4 cellular contexts compared by ENCODE assay signal in genomic region chr1:13435456-13435855, GRCh38.
TF ChIP-seq lines count a peak whose summit lies in the region.

No MANE protein-coding gene starts in this region.

TF ChIP-seq in HEK293, 187 proteins besides CTCF, POLR2A, EP300 and RAD21:
- TF ChIP-seq ZSCAN18 (tag by site-specific recombination; IDR thresholded peaks at IDR 0.05), result no peak
- peak; percentile 67; the same call in 1 of the 2 replicates for TF ChIP-seq MEIS1 (CRISPR knock-in tag; IDR thresholded peaks at IDR 0.05; ENCODE audit: borderline replicate concordance)
- TF ChIP-seq ZNF514 (tag by site-specific recombination; IDR thresholded peaks at IDR 0.05), result no peak
- no peak for TF ChIP-seq RBAK (tag by site-specific recombination; IDR thresholded peaks at IDR 0.05)
- TF ChIP-seq ZNF660 (tag by site-specific recombination; IDR thresholded peaks at IDR 0.05), result no peak
- no peak for TF ChIP-seq ZNF335 (tag by site-specific recombination; conservative IDR thresholded peaks at IDR 0.05)
- TF ChIP-seq ZNF560 (tag by site-specific recombination; IDR thresholded peaks at IDR 0.05; ENCODE audit: borderline replicate concordance), result no peak
- no peak for TF ChIP-seq SCRT2 (tag by site-specific recombination; IDR thresholded peaks at IDR 0.05)

TF ChIP-seq in HEK293T, 16 proteins besides CTCF, POLR2A, EP300 and RAD21:
- TF ChIP-seq PKNOX1 (IDR thresholded peaks at IDR 0.05) (peak; percentile 62), FOXK2 (IDR thresholded peaks at IDR 0.05) (no peak)

TF ChIP-seq in K562, 482 proteins besides CTCF, POLR2A, EP300 and RAD21 (continues in another document):
- TF ChIP-seq ZNF551 (CRISPR knock-in tag; IDR thresholded peaks at IDR 0.05) (no peak), SAP30 (IDR thresholded peaks at IDR 0.05; ENCODE audit: borderline replicate concordance, insufficient read depth, low read depth, low read length, poor library complexity, severe bottlenecking) (no peak), ATF2 (CRISPR knock-in tag; IDR thresholded peaks at IDR 0.05) (no peak), ZBED1 (IDR thresholded peaks at IDR 0.05) (no peak), ZNF3 (CRISPR knock-in tag; IDR thresholded peaks at IDR 0.05) (no peak), PBX2 (CRISPR knock-in tag; IDR thresholded peaks at IDR 0.05; ENCODE audit: low read depth) (no peak), PBX2 (tag; conservative IDR thresholded peaks at IDR 0.05; ENCODE audit: low read depth) (0 out of 2 replicates have a peak, but pooled peaks have one; percentile 10), ATF3 (IDR thresholded peaks at IDR 0.05) (no peak), ATF3 (CRISPR knock-in tag; conservative IDR thresholded peaks at IDR 0.05) (no peak), YY1 (IDR thresholded peaks at IDR 0.05; ENCODE audit: borderline replicate concordance in 1 of 3, control insufficient read depth in 1 of 3, extremely low read depth in 1 of 3, insufficient read depth in 3 of 3, insufficient read length in 1 of 3, insufficient replicate concordance in 2 of 3, low read depth in 1 of 3, low read length in 2 of 3) (no peak), PKNOX1 (IDR thresholded peaks at IDR 0.05) (peak; percentile 69), OTX1 (CRISPR knock-in tag; IDR thresholded peaks at IDR 0.05) (no peak), ZNF668 (CRISPR knock-in tag; IDR thresholded peaks at IDR 0.05) (no peak), MEIS2 (IDR thresholded peaks at IDR 0.05; ENCODE audit: partially characterized antibody) (peak; percentile 77), ZKSCAN1 (IDR thresholded peaks at IDR 0.05; ENCODE audit: low read depth, low read length) (no peak), FOXP4 (CRISPR knock-in tag; IDR thresholded peaks at IDR 0.05; ENCODE audit: borderline replicate concordance) (no peak), SMARCA4 (IDR thresholded peaks at IDR 0.05) (no peak)

TF ChIP-seq in HepG2, 621 proteins besides CTCF, POLR2A, EP300 and RAD21:
- TF ChIP-seq MXD3 (CRISPR knock-in tag; IDR thresholded peaks at IDR 0.05) (no peak), ZNF142 (CRISPR knock-in tag; IDR thresholded peaks at IDR 0.05) (no peak), GLMP (CRISPR knock-in tag; IDR thresholded peaks at IDR 0.05; ENCODE audit: borderline replicate concordance) (no peak), TOE1 (CRISPR knock-in tag; IDR thresholded peaks at IDR 0.05) (no peak), CAMTA2 (CRISPR knock-in tag; IDR thresholded peaks at IDR 0.05; ENCODE audit: borderline replicate concordance) (no peak), SRSF9 (IDR thresholded peaks at IDR 0.05; ENCODE audit: borderline replicate concordance, insufficient read depth, low read depth, low read length, poor library complexity, severe bottlenecking) (no peak), ZFP1 (CRISPR knock-in tag; IDR thresholded peaks at IDR 0.05) (no peak), ZNF564 (CRISPR knock-in tag; IDR thresholded peaks at IDR 0.05) (no peak), HNRNPH1 (optimal IDR thresholded peaks at IDR 0.05; ENCODE audit: low read depth, low read length) (no peak)
